15 cellular contexts compared by ENCODE assay signal in the genomic region with DNA sequence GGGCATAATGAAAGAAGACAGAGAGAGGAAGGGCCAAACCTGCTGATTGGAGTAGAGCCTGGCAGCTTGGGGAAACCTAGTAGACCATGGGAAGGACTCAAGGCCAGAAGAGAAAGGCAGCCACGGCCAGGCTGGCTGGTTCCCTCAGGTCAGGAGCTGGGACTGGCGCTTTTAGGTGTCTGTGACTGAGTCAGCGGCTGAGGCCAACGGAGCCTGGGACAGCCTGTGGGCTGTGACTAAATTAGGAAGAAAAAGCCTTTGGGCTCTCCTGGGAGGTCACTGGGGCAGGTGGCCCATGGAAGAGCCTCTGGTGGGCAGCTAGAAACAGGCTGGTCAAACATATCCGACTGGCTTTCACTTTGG.
"Had no signal": no experiment of that assay in that cellular context is flagged by ENCODE, and none has a peak within 500 bp of the region (broad histone marks: within the 10 kb centered on the region; RNA-seq: fewer than 3 reads in every experiment).

No MANE protein-coding gene starts in this region.

- H3K36me3 Mint-ChIP-seq: natural killer cell treated with Interleukin-12 subunit alpha and Interleukin-12 subunit beta and Interleukin-15 and Interleukin-18, amount 100 ng/mL, for 72 hours; stimulated activated effector memory CD8-positive, alpha-beta T cell treated with anti-CD3 and anti-CD28 coated beads, Interleukin-12 subunit alpha, Interleukin-12 subunit beta, amount 100 ng/mL, for 72 hours had no signal

- DNase-seq: activated CD4-positive, alpha-beta T cell treated with anti-CD3 and anti-CD28 coated beads, Interleukin-2, amount 10 ng/mL, durations not matched to agents 7 days and 5 days; activated CD4-positive, CD25-positive, alpha-beta regulatory T cell; activated CD8-positive, alpha-beta memory T cell treated with anti-CD3 and anti-CD28 coated beads for 24 hours; activated naive CD4-positive, alpha-beta T cell; activated naive CD8-positive, alpha-beta T cell treated with anti-CD3 and anti-CD28 coated beads, Interleukin-2, amount 50 U/mL, for 24 hours; hippocampal formation; kidney; nucleus accumbens; uterus had no signal

- H3K27me3 Mint-ChIP-seq: activated CD4-positive, alpha-beta T cell treated with anti-CD3 and anti-CD28 coated beads, Interleukin-2, amount 10 ng/mL, durations not matched to agents 7 days and 5 days had no signal

- H3K9me3 ChIP-seq: gastroesophageal sphincter, prostate gland, thyroid gland, uterus had no signal

- H3K4me3 ChIP-seq: gastroesophageal sphincter, prostate gland, thyroid gland, uterus had no signal

- H3K27me3 ChIP-seq: gastroesophageal sphincter, thyroid gland, uterus had no signal

- H3K36me3 ChIP-seq: gastroesophageal sphincter, prostate gland, thyroid gland, uterus had no signal

- H3K4me3 Mint-ChIP-seq: activated CD4-positive, alpha-beta T cell treated with anti-CD3 and anti-CD28 coated beads, Interleukin-2, amount 10 ng/mL, durations not matched to agents 7 days and 5 days; activated naive CD8-positive, alpha-beta T cell treated with anti-CD3 and anti-CD28 coated beads, Interleukin-2, amount 50 U/mL, for 24 hours; natural killer cell treated with Interleukin-12 subunit alpha and Interleukin-12 subunit beta and Interleukin-15 and Interleukin-18, amount 100 ng/mL, for 72 hours; stimulated activated effector memory CD8-positive, alpha-beta T cell treated with anti-CD3 and anti-CD28 coated beads, Interleukin-12 subunit alpha, Interleukin-12 subunit beta, amount 100 ng/mL, for 72 hours had no signal

- H3K9me3 Mint-ChIP-seq: activated CD4-positive, alpha-beta T cell treated with anti-CD3 and anti-CD28 coated beads, Interleukin-2, amount 10 ng/mL, durations not matched to agents 7 days and 5 days; activated naive CD8-positive, alpha-beta T cell treated with anti-CD3 and anti-CD28 coated beads, Interleukin-2, amount 50 U/mL, for 24 hours; natural killer cell treated with Interleukin-12 subunit alpha and Interleukin-12 subunit beta and Interleukin-15 and Interleukin-18, amount 100 ng/mL, for 72 hours; stimulated activated effector memory CD8-positive, alpha-beta T cell treated with anti-CD3 and anti-CD28 coated beads, Interleukin-12 subunit alpha, Interleukin-12 subunit beta, amount 100 ng/mL, for 72 hours had no signal

- ATAC-seq: activated naive CD8-positive, alpha-beta T cell treated with anti-CD3 and anti-CD28 coated beads, Interleukin-2, amount 50 U/mL, for 24 hours; gastroesophageal sphincter; natural killer cell treated with Interleukin-12 subunit alpha and Interleukin-12 subunit beta and Interleukin-15 and Interleukin-18, amount 100 ng/mL, for 72 hours; stimulated activated effector memory CD8-positive, alpha-beta T cell treated with anti-CD3 and anti-CD28 coated beads, Interleukin-12 subunit alpha, Interleukin-12 subunit beta, amount 100 ng/mL, for 72 hours had no signal

- H3K27ac Mint-ChIP-seq: activated CD4-positive, alpha-beta T cell treated with anti-CD3 and anti-CD28 coated beads, Interleukin-2, amount 10 ng/mL, durations not matched to agents 7 days and 5 days; activated naive CD8-positive, alpha-beta T cell treated with anti-CD3 and anti-CD28 coated beads, Interleukin-2, amount 50 U/mL, for 24 hours; natural killer cell treated with Interleukin-12 subunit alpha and Interleukin-12 subunit beta and Interleukin-15 and Interleukin-18, amount 100 ng/mL, for 72 hours; stimulated activated effector memory CD8-positive, alpha-beta T cell treated with anti-CD3 and anti-CD28 coated beads, Interleukin-12 subunit alpha, Interleukin-12 subunit beta, amount 100 ng/mL, for 72 hours had no signal

- H3K4me1 ChIP-seq: gastroesophageal sphincter, prostate gland, thyroid gland, uterus had no signal

- H3K27ac ChIP-seq: epithelial cell of prostate, gastroesophageal sphincter, prostate gland, thyroid gland, uterus had no signal
